Comparison of ENCODE assay signal across 1 cellular context in genomic region chr4:173247316-173247715, GRCh38.
TF ChIP-seq lines count a peak whose summit lies in the region.

No MANE protein-coding gene starts in this region.

TF ChIP-seq in GM12878, 131 proteins besides CTCF, POLR2A, EP300 and RAD21 (continued from another document):
- TF ChIP-seq REST (IDR thresholded peaks at IDR 0.05; ENCODE audit: low read depth, low read length) (no peak), NFYA (IDR thresholded peaks at IDR 0.05; ENCODE audit: borderline replicate concordance, low read depth, low read length) (no peak), FOS (IDR thresholded peaks at IDR 0.05; ENCODE audit: borderline replicate concordance, extremely low read depth, insufficient read length) (no peak), EZH2 (IDR thresholded peaks at IDR 0.05; ENCODE audit: borderline replicate concordance, control insufficient read depth, low read depth, low read length) (no peak), POLR2AphosphoS5 (IDR thresholded peaks at IDR 0.05; ENCODE audit: low read length) (no peak), ASH2L (IDR thresholded peaks at IDR 0.05; ENCODE audit: borderline replicate concordance, low read depth) (no peak), ZNF274 (IDR thresholded peaks at IDR 0.05; ENCODE audit: insufficient read depth, insufficient read length) (no peak), RELA (IDR thresholded peaks at IDR 0.05; ENCODE audit: borderline replicate concordance, partially characterized antibody) (no peak), ZNF207 (IDR thresholded peaks at IDR 0.05; ENCODE audit: borderline replicate concordance) (no peak), FOXM1 (IDR thresholded peaks at IDR 0.05; ENCODE audit: low read depth, low read length) (no peak), MTA2 (IDR thresholded peaks at IDR 0.05; ENCODE audit: low read depth) (no peak)
